ENCODE assay signal across 8 cellular contexts in genomic region chr15:80072285-80072684, GRCh38. TPM values are rescaled to one million over a fixed set of nuclear protein-coding genes. Genes with fewer than 3 reads are reported as not detected.
DNase-seq lines count a peak whose midpoint lies in the region; ATAC-seq, FAIRE-seq and TF ChIP-seq lines count a peak whose summit lies in the region.

No MANE protein-coding gene starts in this region.

- POLR2A ChIA-PET in CD8-positive, alpha-beta memory T cell (lab: Charles Lee): interaction anchor here (0.8 kb wide), 1 partner anchor 12 kb away, joined by 6 read pairs; no protein-coding TSS in a partner anchor
- POLR2A ChIA-PET in activated CD4-positive, alpha-beta memory T cell treated with anti-CD3 and anti-CD28 coated beads, Interleukin-2, amount 10 ng/mL, durations not matched to agents 7 days and 5 days (lab: Charles Lee): interaction anchor here (1.0 to 2.0 kb wide), 6 partner anchors 8 to 149 kb away, joined by 3 to 25 read pairs (median 4); partner anchors contain the start of gene ZFAND6

- H3K27ac Mint-ChIP-seq in CD8-positive, alpha-beta memory T cell: peak overlapping the region in 7 of 8 donors; percentile 2 to 71 (median 25)
- peak overlapping the region; percentile 50 for H3K27ac Mint-ChIP-seq in activated CD4-positive, alpha-beta memory T cell treated with anti-CD3 and anti-CD28 coated beads, Interleukin-2, amount 10 ng/mL, durations not matched to agents 7 days and 5 days

- TF ChIP-seq CTCF in neutrophil (IDR thresholded peaks at IDR 0.05): no peak

- peaks cover 33% of the 10 kb centered on the region for H3K4me1 ChIP-seq in CD8-positive, alpha-beta memory T cell (ENCODE audit: insufficient read depth, low read length)
- peaks cover 22 to 28% of the 10 kb centered on the region in 2 experiments for H3K4me1 ChIP-seq in neutrophil (ENCODE audit: control insufficient read depth in 1 of 2, insufficient read depth in 1 of 2, low read depth in 1 of 2, low read length in 1 of 2)

- DNase-seq in CD8-positive, alpha-beta memory T cell: peak in 2 of 5 donors; percentile 43 to 68
- DNase-seq in GM19239 (ENCODE audit: insufficient read length, low spot score) (peak; percentile 15), NCI-H345 (lab: John Stamatoyannopoulos, UW) (peak; percentile 81), germinal center (ENCODE audit: low spot score) (peak; percentile 21)
- no peak for DNase-seq in activated CD4-positive, alpha-beta memory T cell treated with anti-CD3 and anti-CD28 coated beads, Interleukin-2, amount 10 ng/mL, durations not matched to agents 7 days and 5 days
- no peak for DNase-seq in activated CD8-positive, alpha-beta memory T cell treated with anti-CD3 and anti-CD28 coated beads, Interleukin-2, amount 50 U/mL, for 4 hours

- peak overlapping the region; percentile 37 to 82 (median 68) for H3K4me3 Mint-ChIP-seq in CD8-positive, alpha-beta memory T cell
- H3K4me3 Mint-ChIP-seq in activated CD4-positive, alpha-beta memory T cell treated with anti-CD3 and anti-CD28 coated beads, Interleukin-2, amount 10 ng/mL, durations not matched to agents 7 days and 5 days: peak overlapping the region; percentile 71

- CTCF ChIA-PET in CD8-positive, alpha-beta memory T cell (lab: Charles Lee): interaction anchor here (1.3 kb wide), 1 partner anchor 12 kb away, joined by 3 read pairs; no protein-coding TSS in a partner anchor
- CTCF ChIA-PET in activated CD4-positive, alpha-beta memory T cell treated with anti-CD3 and anti-CD28 coated beads, Interleukin-2, amount 10 ng/mL, durations not matched to agents 7 days and 5 days (lab: Charles Lee): interaction anchor here (0.6 to 1.3 kb wide), 7 partner anchors 9 to 219 kb away, joined by 3 to 4 read pairs (median 4); no protein-coding TSS in a partner anchor

- H3K36me3 ChIP-seq in CD8-positive, alpha-beta memory T cell (ENCODE audit: insufficient read depth, low read length): no peaks in the 10 kb centered on the region
- H3K36me3 ChIP-seq in neutrophil: no peaks in the 10 kb centered on the region

- H3K9me3 ChIP-seq in CD8-positive, alpha-beta memory T cell (ENCODE audit: low read length): no peaks in the 10 kb centered on the region
- no peaks in the 10 kb centered on the region for H3K9me3 ChIP-seq in neutrophil

- H3K36me3 Mint-ChIP-seq in CD8-positive, alpha-beta memory T cell: peaks cover 0 to 7% (median 2%) of the 10 kb centered on the region in 3 donors
- H3K36me3 Mint-ChIP-seq in activated CD4-positive, alpha-beta memory T cell treated with anti-CD3 and anti-CD28 coated beads, Interleukin-2, amount 10 ng/mL, durations not matched to agents 7 days and 5 days (ENCODE audit: low read depth): peaks cover 10% of the 10 kb centered on the region

- no peaks in the 10 kb centered on the region for H3K9me3 Mint-ChIP-seq in CD8-positive, alpha-beta memory T cell
- H3K9me3 Mint-ChIP-seq in activated CD4-positive, alpha-beta memory T cell treated with anti-CD3 and anti-CD28 coated beads, Interleukin-2, amount 10 ng/mL, durations not matched to agents 7 days and 5 days: no peaks in the 10 kb centered on the region

- peak overlapping the region; percentile 46 for H3K4me3 ChIP-seq in CD8-positive, alpha-beta memory T cell (ENCODE audit: low read length)
- no peak overlapping the region for H3K4me3 ChIP-seq in neutrophil (ENCODE audit: low read depth in 1 of 2, low read length in 1 of 2)

- H3K4me1 Mint-ChIP-seq in CD8-positive, alpha-beta memory T cell: peaks cover 59 to 93% (median 89%) of the 10 kb centered on the region in 3 donors
- peaks cover 37% of the 10 kb centered on the region for H3K4me1 Mint-ChIP-seq in activated CD4-positive, alpha-beta memory T cell treated with anti-CD3 and anti-CD28 coated beads, Interleukin-2, amount 10 ng/mL, durations not matched to agents 7 days and 5 days

- ATAC-seq in HG03439 (IDR thresholded peaks at IDR 0.05; ENCODE audit: unreplicated experiment): peak; percentile 73

- no peaks in the 10 kb centered on the region for H3K27me3 ChIP-seq in CD8-positive, alpha-beta memory T cell (ENCODE audit: insufficient read depth, low read length, poor library complexity, severe bottlenecking)
- no peaks in the 10 kb centered on the region for H3K27me3 ChIP-seq in neutrophil

- no peak overlapping the region for H3K27ac ChIP-seq in CD8-positive, alpha-beta memory T cell (ENCODE audit: low read depth, low read length)
- H3K27ac ChIP-seq in neutrophil: peak overlapping the region; percentile 46

- no peaks in the 10 kb centered on the region for H3K27me3 Mint-ChIP-seq in CD8-positive, alpha-beta memory T cell
- H3K27me3 Mint-ChIP-seq in activated CD4-positive, alpha-beta memory T cell treated with anti-CD3 and anti-CD28 coated beads, Interleukin-2, amount 10 ng/mL, durations not matched to agents 7 days and 5 days: no peaks in the 10 kb centered on the region

- peak; percentile 96 for FAIRE-seq in GM19239 (lab: Jason Lieb, UNC)

RNA-seq across cellular contexts. Expression of gene ZFAND6, which starts 12.8 kb away (rescaled TPM):
- 10 to 100 TPM; 27.5 to 28.6 TPM for total RNA-seq in CD8-positive, alpha-beta memory T cell
- polyA plus RNA-seq in CD8-positive, alpha-beta memory T cell: 111 TPM
- total RNA-seq in activated CD4-positive, alpha-beta memory T cell treated with anti-CD3 and anti-CD28 coated beads, Interleukin-2, amount 10 ng/mL, durations not matched to agents 7 days and 5 days: 10 to 100 TPM; 46.7 to 48.7 TPM

Comparison
In these comparisons a context has a peak if more than half of its experiments do, and no peak if none do; other contexts are left out.
1. DNase-seq: peak in GM19239 (single experiment), NCI-H345 (single experiment) and germinal center (single experiment); none in activated CD4-positive, alpha-beta memory T cell treated with anti-CD3 and anti-CD28 coated beads, Interleukin-2, amount 10 ng/mL, durations not matched to agents 7 days and 5 days (single experiment) and activated CD8-positive, alpha-beta memory T cell treated with anti-CD3 and anti-CD28 coated beads, Interleukin-2, amount 50 U/mL, for 4 hours (single experiment).